ENCODE assay signal across 3 cellular contexts in genomic region chr7:76575431-76575830, GRCh38. TPM values are rescaled to one million over a fixed set of nuclear protein-coding genes. Genes with fewer than 3 reads are reported as not detected.
"Had no signal": no experiment of that assay in that cellular context is flagged by ENCODE, and none has a peak within 500 bp of the region (broad histone marks: within the 10 kb centered on the region; RNA-seq: fewer than 3 reads in every experiment).

No MANE protein-coding gene starts in this region.

RNA-seq across cellular contexts. Expression of gene SPDYE16, which starts 32.3 kb away (rescaled TPM):
- total RNA-seq: PC-3, Right ventricle myocardium superior, SJSA1 had no signal
